In the genomic region with DNA sequence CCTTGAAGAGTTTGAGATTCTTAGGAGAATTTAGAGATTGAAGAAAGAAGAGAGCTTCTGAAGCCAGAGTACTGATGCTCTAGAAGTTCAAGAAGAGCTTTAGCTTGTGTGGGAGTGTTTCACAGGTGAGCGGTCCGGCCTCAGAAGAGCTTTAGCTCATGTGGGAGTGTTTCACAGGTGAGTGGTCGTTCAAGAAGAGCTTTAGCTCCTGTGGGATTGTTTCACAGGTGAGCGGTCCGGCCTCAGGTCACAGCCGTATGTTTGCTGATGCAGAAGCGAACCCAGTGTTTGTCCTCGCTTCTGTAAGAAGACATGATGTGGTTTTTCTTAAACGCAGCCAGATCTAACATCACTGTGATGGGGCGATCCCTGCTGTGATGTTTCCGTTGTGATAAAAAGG, we compare ENCODE assay signal across 14 cellular contexts.
"Had no signal": no experiment of that assay in that cellular context is flagged by ENCODE, and none has a peak within 500 bp of the region (broad histone marks: within the 10 kb centered on the region; RNA-seq: fewer than 3 reads in every experiment).

No MANE protein-coding gene starts in this region.

- H3K27ac ChIP-seq: colonic mucosa, hepatocyte, uterus had no signal

- H3K9me3 ChIP-seq: colonic mucosa, uterus had no signal

- H3K79me2 ChIP-seq: hepatocyte had no signal

- H2AFZ ChIP-seq: hepatocyte had no signal

- DNase-seq: colonic mucosa; dermis blood vessel endothelial cell; effector CD4-positive, alpha-beta T cell; endodermal cell; foreskin melanocyte; kidney; left cardiac atrium; mesenchymal stem cell; midbrain; stimulated activated CD4-positive, alpha-beta T cell treated with anti-CD3 and anti-CD28 coated beads, Interleukin-12 subunit alpha, Interleukin-12 subunit beta, amount 100 ng/mL, for 4 hours; stimulated activated naive CD4-positive, alpha-beta T cell; uterus had no signal

- H3K4me2 ChIP-seq: hepatocyte had no signal

- H3K36me3 ChIP-seq: uterus had no signal

- H3K4me3 ChIP-seq: colonic mucosa, hepatocyte, lung, uterus had no signal

- H3K27me3 ChIP-seq: colonic mucosa, hepatocyte, uterus had no signal

- H3K4me1 ChIP-seq: colonic mucosa, uterus had no signal
